Comparison of ENCODE assay signal across 8 cellular contexts in genomic region chrX:80293354-80293753, GRCh38.
"Had no signal": no experiment of that assay in that cellular context is flagged by ENCODE, and none has a peak within 500 bp of the region (broad histone marks: within the 10 kb centered on the region; RNA-seq: fewer than 3 reads in every experiment).

No MANE protein-coding gene starts in this region.

- DNase-seq: GDM1, GF-D8 had no signal

- ATAC-seq: GM12878 had no signal

- H3K4me3 ChIP-seq: GM12878 had no signal

- FAIRE-seq: G401.6, GM12878, GM12891, GM12892, GM18507, GM19239 had no signal
